ENCODE assay signal across 22 cellular contexts in genomic region chr7:43195256-43195655, GRCh38.
"Had no signal": no experiment of that assay in that cellular context is flagged by ENCODE, and none has a peak within 500 bp of the region (broad histone marks: within the 10 kb centered on the region; RNA-seq: fewer than 3 reads in every experiment).

No MANE protein-coding gene starts in this region.

- H3K36me3 ChIP-seq: cardiac muscle cell, left lung had no signal

- ATAC-seq: activated T-cell treated with anti-CD3 and anti-CD28 coated beads, Interleukin-2, amount 50 U/mL, for 72 hours; left lung; naive thymus-derived CD4-positive, alpha-beta T cell; sciatic nerve; stimulated activated memory B cell treated with anti-CD40 and anti-IgM and Interleukin-4, amounts not matched to agents 10 μg/mL and 1 μg/mL and 100 μg/mL, for 72 hours had no signal

- H3K27me3 Mint-ChIP-seq: stimulated activated memory B cell treated with anti-CD40 and anti-IgM and Interleukin-4, amounts not matched to agents 10 μg/mL and 1 μg/mL and 100 μg/mL, for 72 hours had no signal

- H3K27ac ChIP-seq: cardiac muscle cell, left lung, testis had no signal

- H3K36me3 Mint-ChIP-seq: activated CD4-positive, alpha-beta memory T cell treated with anti-CD3 and anti-CD28 coated beads for 36 hours; naive thymus-derived CD4-positive, alpha-beta T cell; stimulated activated memory B cell treated with anti-CD40 and anti-IgM and Interleukin-4, amounts not matched to agents 10 μg/mL and 1 μg/mL and 100 μg/mL, for 72 hours; type B pancreatic cell had no signal

- H3K27me3 ChIP-seq: cardiac muscle cell, testis had no signal

- H3K4me3 Mint-ChIP-seq: activated CD4-positive, alpha-beta memory T cell treated with anti-CD3 and anti-CD28 coated beads for 36 hours; activated naive CD4-positive, alpha-beta T cell treated with anti-CD3 and anti-CD28 coated beads for 36 hours; activated T-cell treated with anti-CD3 and anti-CD28 coated beads, Interleukin-2, amount 50 U/mL, for 72 hours; naive thymus-derived CD4-positive, alpha-beta T cell; neural crest cell; stimulated activated memory B cell treated with anti-CD40 and anti-IgM and Interleukin-4, amounts not matched to agents 10 μg/mL and 1 μg/mL and 100 μg/mL, for 72 hours; T-helper 1 cell treated with Interleukin-12 subunit alpha and Interleukin-12 subunit beta and Interleukin-4 antibody, amounts not matched to agents 30 μg/mL and 1 μg/mL, for 36 hours; type B pancreatic cell had no signal

- H3K9me3 ChIP-seq: left lung, testis had no signal

- DNase-seq: activated CD4-positive, alpha-beta memory T cell treated with anti-CD3 and anti-CD28 coated beads for 36 hours; activated CD4-positive, alpha-beta T cell treated with anti-CD3 and anti-CD28 coated beads for 48 hours; activated CD4-positive, CD25-positive, alpha-beta regulatory T cell; activated effector memory CD4-positive, alpha-beta T cell treated with Interleukin-2 at 50 U/mL for 16 hours; activated naive CD4-positive, alpha-beta T cell treated with anti-CD3 and anti-CD28 coated beads for 36 hours; activated T-cell treated with anti-CD3 and anti-CD28 coated beads, Interleukin-2, amount 50 U/mL, for 72 hours; amygdala; effector CD4-positive, alpha-beta T cell; kidney; left lung; naive thymus-derived CD4-positive, alpha-beta T cell; small intestine; T1000; testis had no signal

- H3K4me1 ChIP-seq: left lung, testis had no signal

- H3K4me1 Mint-ChIP-seq: naive thymus-derived CD4-positive, alpha-beta T cell; neural crest cell; stimulated activated memory B cell treated with anti-CD40 and anti-IgM and Interleukin-4, amounts not matched to agents 10 μg/mL and 1 μg/mL and 100 μg/mL, for 72 hours had no signal

- H3K27ac Mint-ChIP-seq: activated CD4-positive, alpha-beta memory T cell treated with anti-CD3 and anti-CD28 coated beads for 36 hours; activated naive CD4-positive, alpha-beta T cell treated with anti-CD3 and anti-CD28 coated beads for 36 hours; activated T-cell treated with anti-CD3 and anti-CD28 coated beads, Interleukin-2, amount 50 U/mL, for 72 hours; naive thymus-derived CD4-positive, alpha-beta T cell; stimulated activated memory B cell treated with anti-CD40 and anti-IgM and Interleukin-4, amounts not matched to agents 10 μg/mL and 1 μg/mL and 100 μg/mL, for 72 hours; T-helper 1 cell treated with Interleukin-12 subunit alpha and Interleukin-12 subunit beta and Interleukin-4 antibody, amounts not matched to agents 30 μg/mL and 1 μg/mL, for 36 hours; type B pancreatic cell had no signal

- FAIRE-seq: endometrium, kidney, small intestine had no signal

- H3K9me3 Mint-ChIP-seq: activated CD4-positive, alpha-beta memory T cell treated with anti-CD3 and anti-CD28 coated beads for 36 hours; activated naive CD4-positive, alpha-beta T cell treated with anti-CD3 and anti-CD28 coated beads for 36 hours; activated T-cell treated with anti-CD3 and anti-CD28 coated beads, Interleukin-2, amount 50 U/mL, for 72 hours; naive thymus-derived CD4-positive, alpha-beta T cell; neural crest cell; stimulated activated memory B cell treated with anti-CD40 and anti-IgM and Interleukin-4, amounts not matched to agents 10 μg/mL and 1 μg/mL and 100 μg/mL, for 72 hours; T-helper 1 cell treated with Interleukin-12 subunit alpha and Interleukin-12 subunit beta and Interleukin-4 antibody, amounts not matched to agents 30 μg/mL and 1 μg/mL, for 36 hours; type B pancreatic cell had no signal

- H3K4me3 ChIP-seq: cardiac muscle cell, left lung, lung, testis had no signal
